Comparison of ENCODE assay signal across 34 cellular contexts in the genomic region with DNA sequence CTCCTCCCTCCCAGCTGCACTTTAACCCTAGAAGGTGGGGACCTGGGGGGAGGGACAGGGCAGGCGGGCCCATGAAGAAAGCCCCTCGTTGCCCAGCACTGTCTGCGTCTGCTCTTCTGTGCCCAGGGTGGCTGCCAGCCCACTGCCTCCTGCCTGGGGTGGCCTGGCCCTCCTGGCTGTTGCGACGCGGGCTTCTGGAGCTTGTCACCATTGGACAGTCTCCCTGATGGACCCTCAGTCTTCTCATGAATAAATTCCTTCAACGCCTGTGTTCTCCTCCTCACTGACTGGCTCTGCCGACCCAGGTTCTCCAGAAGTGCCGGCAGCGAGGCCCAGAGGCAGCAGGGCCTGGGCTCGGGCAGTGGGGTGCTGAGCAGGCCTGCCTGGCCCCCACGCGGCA. TPM values are rescaled to one million over a fixed set of nuclear protein-coding genes. Genes with fewer than 3 reads are reported as not detected.
"Had no signal": no experiment of that assay in that cellular context is flagged by ENCODE, and none has a peak within 500 bp of the region (broad histone marks: within the 10 kb centered on the region; RNA-seq: fewer than 3 reads in every experiment).

No MANE protein-coding gene starts in this region.

- H3K9me3 ChIP-seq: gastrocnemius medialis, heart right ventricle, left lung, mucosa of descending colon, neutrophil, stomach, testis, tibial artery had no signal

- H3K36me3 ChIP-seq: gastrocnemius medialis, left lung, neutrophil had no signal

- H3K4me1 ChIP-seq: parathyroid adenoma had no signal

- H3K9me3 Mint-ChIP-seq: mesothelial cell of epicardium; naive B cell; nephron; stimulated activated effector memory CD8-positive, alpha-beta T cell treated with anti-CD3 and anti-CD28 coated beads, Interleukin-12 subunit alpha, Interleukin-12 subunit beta, amount 100 ng/mL, for 72 hours; type B pancreatic cell had no signal

- H3K79me2 ChIP-seq: parathyroid adenoma had no signal

- H3K27me3 ChIP-seq: testis had no signal

- H3K4me2 ChIP-seq: smooth muscle cell had no signal

- H3K27ac ChIP-seq: dorsolateral prefrontal cortex, gastrocnemius medialis, heart right ventricle, left lung, neutrophil, parathyroid adenoma, testis, tibial artery had no signal

- DNase-seq: cerebellar nuclear complex; cortex of kidney; effector CD4-positive, alpha-beta T cell; foreskin fibroblast; gastrocnemius medialis; glutamatergic neuron; heart right ventricle; hippocampal formation; left cardiac atrium; mesenchymal stem cell; mucosa of descending colon; naive B cell; stimulated activated CD4-positive, alpha-beta T cell treated with anti-CD3 and anti-CD28 coated beads, Interleukin-2, amount 100 ng/mL, for 24 hours; stimulated activated CD4-positive, alpha-beta T cell treated with anti-CD3 and anti-CD28 coated beads, Interleukin-4, amount 100 ng/mL, for 24 hours; stimulated activated naive CD4-positive, alpha-beta T cell treated with Interleukin-2 at 50 U/mL for 16 hours; stomach; testis; tibial artery had no signal

- H2AFZ ChIP-seq: parathyroid adenoma had no signal

- H3K27ac Mint-ChIP-seq: mesothelial cell of epicardium; naive B cell; nephron; progenitor cell of endocrine pancreas; stimulated activated effector memory CD8-positive, alpha-beta T cell treated with anti-CD3 and anti-CD28 coated beads, Interleukin-12 subunit alpha, Interleukin-12 subunit beta, amount 100 ng/mL, for 72 hours had no signal

- ATAC-seq: gastrocnemius medialis; heart right ventricle; left cardiac atrium; left lung; mucosa of descending colon; sciatic nerve; stimulated activated effector memory CD8-positive, alpha-beta T cell treated with anti-CD3 and anti-CD28 coated beads, Interleukin-12 subunit alpha, Interleukin-12 subunit beta, amount 100 ng/mL, for 72 hours had no signal

- H3K4me3 Mint-ChIP-seq: mesothelial cell of epicardium; naive B cell; nephron; stimulated activated effector memory CD8-positive, alpha-beta T cell treated with anti-CD3 and anti-CD28 coated beads, Interleukin-12 subunit alpha, Interleukin-12 subunit beta, amount 100 ng/mL, for 72 hours; type B pancreatic cell had no signal

- H3K36me3 Mint-ChIP-seq: mesothelial cell of epicardium, naive B cell had no signal

- H3K4me3 ChIP-seq: dorsolateral prefrontal cortex, gastrocnemius medialis, heart right ventricle, left lung, mucosa of descending colon, smooth muscle cell, stomach, testis, tibial artery had no signal

RNA-seq across cellular contexts. Expression of a gene that starts 6.5 kb away (rescaled TPM):
- total RNA-seq: gastrocnemius medialis, heart right ventricle, kidney epithelial cell, left cardiac atrium, left lung, lung microvascular endothelial cell, mucosa of descending colon, omental fat pad, progenitor cell of endocrine pancreas, sciatic nerve, smooth muscle cell, stomach, subcutaneous adipose tissue, urinary bladder had no signal
